Comparison of ENCODE assay signal across 8 cellular contexts in the genomic region with DNA sequence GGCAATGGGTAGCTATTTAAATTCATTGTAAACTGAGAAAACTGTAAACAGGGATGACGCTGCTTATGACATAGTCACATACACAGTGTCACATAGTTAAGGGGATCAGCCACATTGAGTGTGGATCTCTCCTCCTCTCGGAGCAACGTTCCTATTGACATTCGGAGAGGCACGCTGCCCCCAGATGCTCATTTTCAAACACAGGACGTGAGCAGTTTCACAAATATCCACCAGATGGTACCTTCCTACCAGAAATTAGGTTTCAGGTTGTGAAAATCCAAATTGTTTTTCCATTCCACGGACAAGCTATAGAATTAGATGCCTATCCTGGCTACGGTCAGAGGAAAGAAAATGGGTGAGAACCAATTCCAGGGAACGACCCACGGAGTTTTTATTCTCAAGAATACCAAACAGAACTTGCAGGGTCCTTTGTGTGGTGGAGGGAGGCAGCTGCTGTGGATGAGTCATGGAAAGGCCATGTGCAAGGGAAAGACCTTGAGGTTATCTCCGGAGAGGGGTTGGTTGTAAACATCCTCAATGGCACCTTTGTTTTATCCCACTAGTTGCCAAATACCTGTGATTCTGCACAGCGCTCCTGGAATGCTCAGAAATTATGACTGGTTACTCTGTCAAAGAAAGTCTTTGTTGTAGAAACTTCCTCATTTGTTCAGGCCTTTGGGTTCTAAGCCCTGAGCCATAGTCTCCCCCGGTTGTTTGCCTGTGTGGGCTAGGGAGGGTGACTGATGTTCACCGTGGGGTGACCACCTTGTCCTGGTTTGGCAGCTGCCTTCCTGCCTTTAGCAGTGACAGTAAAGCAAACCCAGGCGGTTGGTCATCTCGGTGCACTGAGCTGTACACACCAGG.
DNase-seq lines count a peak whose midpoint lies in the region; ATAC-seq and TF ChIP-seq lines count a peak whose summit lies in the region.

No MANE protein-coding gene starts in this region.

- no peak overlapping the region for H3K27ac Mint-ChIP-seq in activated T-helper 17 cell treated with anti-CD3 and anti-CD28 coated beads, Interleukin-2, amount 50 U/mL, for 72 hours

- peak in 1 of 4 experiments; percentile 22 for TF ChIP-seq CTCF in prostate gland (IDR thresholded peaks at IDR 0.05)

- DNase-seq in COLO668 (lab: John Stamatoyannopoulos, UW; ENCODE audit: unreplicated experiment): peak; percentile 60
- peak; percentile 82 for DNase-seq in LHCN-M2 (ENCODE audit: low read depth)
- DNase-seq in kidney tubule cell (ENCODE audit: low spot score): peak; percentile 92
- DNase-seq in SKM-1 treated with dmso at 0.1 percent for 144 hours (lab: John Stamatoyannopoulos, UW; ENCODE audit: unreplicated experiment): no peak
- DNase-seq in T-helper 9 cell: no peak
- DNase-seq in prostate gland (ENCODE audit: low spot score): no peak

- peaks cover 41% of the 10 kb centered on the region for H3K36me3 Mint-ChIP-seq in activated T-helper 17 cell treated with anti-CD3 and anti-CD28 coated beads, Interleukin-2, amount 50 U/mL, for 72 hours (ENCODE audit: low read depth)

- no peak overlapping the region for H3K4me3 ChIP-seq in prostate gland

- no peaks in the 10 kb centered on the region for H3K36me3 ChIP-seq in prostate gland

- H3K27ac ChIP-seq in prostate gland: no peak overlapping the region

- H3K4me1 ChIP-seq in prostate gland (replicated peaks): no peaks in the 10 kb centered on the region

- H3K4me3 Mint-ChIP-seq in activated T-helper 17 cell treated with anti-CD3 and anti-CD28 coated beads, Interleukin-2, amount 50 U/mL, for 72 hours: no peak overlapping the region

- H3K9me3 ChIP-seq in prostate gland: no peaks in the 10 kb centered on the region

- H3K27me3 ChIP-seq in prostate gland (replicated peaks; ENCODE audit: insufficient read depth): no peaks in the 10 kb centered on the region

- H3K27me3 Mint-ChIP-seq in activated T-helper 17 cell treated with anti-CD3 and anti-CD28 coated beads, Interleukin-2, amount 50 U/mL, for 72 hours: no peaks in the 10 kb centered on the region

- peaks cover 16% of the 10 kb centered on the region for H3K4me1 Mint-ChIP-seq in activated T-helper 17 cell treated with anti-CD3 and anti-CD28 coated beads, Interleukin-2, amount 50 U/mL, for 72 hours

- intact Hi-C loops in prostate gland (cut with DNase I): loop anchor here (10.0 kb wide), 1 partner anchor 577 kb away; no protein-coding TSS in a partner anchor

- no peak for TF ChIP-seq POLR2A in prostate gland (IDR thresholded peaks at IDR 0.05)

- WGBS in prostate gland: 38% methylated on average over 16 of the region's 16 CpGs

- peak; percentile 32 for ATAC-seq in activated T-helper 17 cell treated with anti-CD3 and anti-CD28 coated beads, Interleukin-2, amount 50 U/mL, for 72 hours (replicated peaks)
- ATAC-seq in HG03280 (IDR thresholded peaks at IDR 0.05; ENCODE audit: unreplicated experiment): no peak

- no peaks in the 10 kb centered on the region for H3K9me3 Mint-ChIP-seq in activated T-helper 17 cell treated with anti-CD3 and anti-CD28 coated beads, Interleukin-2, amount 50 U/mL, for 72 hours

Comparison
In these comparisons a context has a peak if more than half of its experiments do, and no peak if none do; other contexts are left out.
1. DNase-seq: peak in COLO668 (single experiment), LHCN-M2 (single experiment) and kidney tubule cell (single experiment); none in SKM-1 treated with dmso at 0.1 percent for 144 hours (single experiment), T-helper 9 cell (single experiment) and prostate gland (single experiment).